Comparison of ENCODE assay signal across 9 cellular contexts in the genomic region with DNA sequence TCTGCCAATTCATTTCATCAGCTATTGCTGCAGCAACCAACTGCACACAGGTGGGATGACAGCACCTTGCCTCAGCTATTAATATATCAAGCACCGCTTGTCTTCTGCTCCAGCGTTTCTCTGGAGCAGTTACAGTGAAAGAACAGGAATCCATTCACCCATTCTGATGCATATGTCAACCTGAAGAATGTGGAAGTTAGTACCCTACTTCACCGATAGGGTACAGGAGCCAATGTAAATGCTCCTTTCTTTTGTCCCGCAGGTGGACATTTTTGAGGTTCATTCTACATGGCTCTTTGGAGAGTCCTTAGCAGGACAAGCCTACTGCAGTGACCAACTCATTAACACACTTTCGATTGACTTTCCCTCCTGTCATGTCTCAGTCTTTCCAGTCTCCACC.
"Had no signal": no experiment of that assay in that cellular context is flagged by ENCODE, and none has a peak within 500 bp of the region (broad histone marks: within the 10 kb centered on the region; RNA-seq: fewer than 3 reads in every experiment).

No MANE protein-coding gene starts in this region.

- ATAC-seq: activated CD4-positive, alpha-beta T cell treated with anti-CD3 and anti-CD28 coated beads for 36 hours; left lung; stimulated activated effector memory CD8-positive, alpha-beta T cell treated with anti-CD3 and anti-CD28 coated beads, Interleukin-12 subunit alpha, Interleukin-12 subunit beta, amount 100 ng/mL, for 72 hours had no signal

- H3K9me3 Mint-ChIP-seq: activated CD4-positive, alpha-beta memory T cell treated with anti-CD3 and anti-CD28 coated beads, Interleukin-2, amount 10 ng/mL, durations not matched to agents 7 days and 5 days; activated naive CD4-positive, alpha-beta T cell treated with anti-CD3 and anti-CD28 coated beads, Interleukin-2, amount 10 ng/mL, durations not matched to agents 7 days and 5 days; activated T-cell treated with anti-CD3 and anti-CD28 coated beads, Interleukin-2, amount 50 U/mL, for 24 hours; stimulated activated effector memory CD8-positive, alpha-beta T cell treated with anti-CD3 and anti-CD28 coated beads, Interleukin-12 subunit alpha, Interleukin-12 subunit beta, amount 100 ng/mL, for 72 hours had no signal

- H3K4me1 ChIP-seq: left lung had no signal

- H3K27ac Mint-ChIP-seq: activated CD4-positive, alpha-beta memory T cell treated with anti-CD3 and anti-CD28 coated beads, Interleukin-2, amount 10 ng/mL, durations not matched to agents 7 days and 5 days; activated CD4-positive, alpha-beta T cell treated with anti-CD3 and anti-CD28 coated beads for 36 hours; activated naive CD4-positive, alpha-beta T cell treated with anti-CD3 and anti-CD28 coated beads, Interleukin-2, amount 10 ng/mL, durations not matched to agents 7 days and 5 days; activated T-cell treated with anti-CD3 and anti-CD28 coated beads, Interleukin-2, amount 50 U/mL, for 24 hours; nephron; stimulated activated effector memory CD8-positive, alpha-beta T cell treated with anti-CD3 and anti-CD28 coated beads, Interleukin-12 subunit alpha, Interleukin-12 subunit beta, amount 100 ng/mL, for 72 hours had no signal

- H3K36me3 Mint-ChIP-seq: activated naive CD4-positive, alpha-beta T cell treated with anti-CD3 and anti-CD28 coated beads, Interleukin-2, amount 10 ng/mL, durations not matched to agents 7 days and 5 days; stimulated activated effector memory CD8-positive, alpha-beta T cell treated with anti-CD3 and anti-CD28 coated beads, Interleukin-12 subunit alpha, Interleukin-12 subunit beta, amount 100 ng/mL, for 72 hours had no signal

- DNase-seq: activated CD4-positive, alpha-beta memory T cell treated with anti-CD3 and anti-CD28 coated beads, Interleukin-2, amount 10 ng/mL, durations not matched to agents 7 days and 5 days; activated CD4-positive, alpha-beta T cell treated with anti-CD3 and anti-CD28 coated beads for 36 hours; activated naive CD4-positive, alpha-beta T cell treated with anti-CD3 and anti-CD28 coated beads, Interleukin-2, amount 10 ng/mL, durations not matched to agents 7 days and 5 days; activated T-cell treated with anti-CD3 and anti-CD28 coated beads, Interleukin-2, amount 50 U/mL, for 24 hours; foreskin melanocyte; left lung had no signal

- H3K36me3 ChIP-seq: left lung had no signal

- FAIRE-seq: keratinocyte had no signal

- H3K9me3 ChIP-seq: left lung had no signal

- H3K4me3 Mint-ChIP-seq: activated CD4-positive, alpha-beta memory T cell treated with anti-CD3 and anti-CD28 coated beads, Interleukin-2, amount 10 ng/mL, durations not matched to agents 7 days and 5 days; activated CD4-positive, alpha-beta T cell treated with anti-CD3 and anti-CD28 coated beads for 36 hours; activated naive CD4-positive, alpha-beta T cell treated with anti-CD3 and anti-CD28 coated beads, Interleukin-2, amount 10 ng/mL, durations not matched to agents 7 days and 5 days; activated T-cell treated with anti-CD3 and anti-CD28 coated beads, Interleukin-2, amount 50 U/mL, for 24 hours; nephron; stimulated activated effector memory CD8-positive, alpha-beta T cell treated with anti-CD3 and anti-CD28 coated beads, Interleukin-12 subunit alpha, Interleukin-12 subunit beta, amount 100 ng/mL, for 72 hours had no signal

- H3K4me3 ChIP-seq: left lung had no signal

- H3K27ac ChIP-seq: left lung had no signal

- H3K4me1 Mint-ChIP-seq: activated CD4-positive, alpha-beta memory T cell treated with anti-CD3 and anti-CD28 coated beads, Interleukin-2, amount 10 ng/mL, durations not matched to agents 7 days and 5 days; activated CD4-positive, alpha-beta T cell treated with anti-CD3 and anti-CD28 coated beads for 36 hours; activated naive CD4-positive, alpha-beta T cell treated with anti-CD3 and anti-CD28 coated beads, Interleukin-2, amount 10 ng/mL, durations not matched to agents 7 days and 5 days; nephron had no signal
